Comparison of ENCODE assay signal across 15 cellular contexts in genomic region chr5:165185726-165186125, GRCh38.
"Had no signal": no experiment of that assay in that cellular context is flagged by ENCODE, and none has a peak within 500 bp of the region (broad histone marks: within the 10 kb centered on the region; RNA-seq: fewer than 3 reads in every experiment).

No MANE protein-coding gene starts in this region.

- H3K27ac Mint-ChIP-seq: activated naive CD4-positive, alpha-beta T cell treated with anti-CD3 and anti-CD28 coated beads, Interleukin-2, amount 50 U/mL, for 72 hours; activated T-cell treated with anti-CD3 and anti-CD28 coated beads, Interleukin-2, amount 50 U/mL, for 24 hours; neural progenitor cell had no signal

- H3K27ac ChIP-seq: brain microvascular endothelial cell, epithelial cell of prostate, gastroesophageal sphincter, neural progenitor cell, parathyroid adenoma, stomach, thoracic aorta had no signal

- DNase-seq: activated CD4-positive, alpha-beta T cell treated with anti-CD3 and anti-CD28 coated beads, Interleukin-2, amount 50 U/mL, for 4 hours; activated effector memory CD4-positive, alpha-beta T cell treated with Interleukin-2 at 50 U/mL for 16 hours; activated T-cell treated with anti-CD3 and anti-CD28 coated beads, Interleukin-2, amount 50 U/mL, for 24 hours; brain microvascular endothelial cell; effector memory CD4-positive, alpha-beta T cell; hippocampal formation; midbrain; stomach; T1000 had no signal

- H3K4me3 Mint-ChIP-seq: activated T-cell treated with anti-CD3 and anti-CD28 coated beads, Interleukin-2, amount 50 U/mL, for 24 hours; neural progenitor cell had no signal

- H3K4me1 ChIP-seq: gastroesophageal sphincter, neural progenitor cell, parathyroid adenoma, stomach had no signal

- ATAC-seq: activated naive CD4-positive, alpha-beta T cell treated with anti-CD3 and anti-CD28 coated beads, Interleukin-2, amount 50 U/mL, for 72 hours; gastroesophageal sphincter had no signal

- H3K27me3 ChIP-seq: brain microvascular endothelial cell, gastroesophageal sphincter, neural progenitor cell, stomach had no signal

- H3K36me3 Mint-ChIP-seq: neural progenitor cell had no signal

- H3K4me3 ChIP-seq: gastroesophageal sphincter, neural progenitor cell, stomach, thoracic aorta had no signal

- H3K4me1 Mint-ChIP-seq: neural progenitor cell had no signal

- H3K36me3 ChIP-seq: brain microvascular endothelial cell, gastroesophageal sphincter, neural progenitor cell, stomach, thoracic aorta had no signal

- H3K9me3 ChIP-seq: thoracic aorta had no signal

- H3K27me3 Mint-ChIP-seq: activated T-cell treated with anti-CD3 and anti-CD28 coated beads, Interleukin-2, amount 50 U/mL, for 24 hours had no signal
